ENCODE assay signal across 8 cellular contexts in the genomic region with DNA sequence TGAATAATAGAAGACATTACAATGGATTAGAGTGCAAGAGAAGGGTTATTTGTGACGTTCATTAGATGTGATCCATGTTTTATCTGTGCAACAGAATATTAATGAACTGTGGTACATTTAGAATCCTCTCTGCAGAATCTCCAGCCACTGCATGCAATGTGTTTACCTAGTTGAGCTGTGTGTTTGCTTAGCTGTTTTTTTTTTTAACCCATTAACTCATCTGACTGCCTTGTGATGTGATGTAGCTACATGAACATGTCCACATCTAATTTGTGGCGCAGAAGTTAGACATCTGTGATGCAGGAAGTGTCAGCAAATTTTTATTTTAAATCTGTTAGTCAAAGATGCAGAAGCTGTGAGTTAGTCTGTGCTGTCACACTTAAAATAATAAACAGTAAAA.
DNase-seq lines count a peak whose midpoint lies in the region; ATAC-seq, FAIRE-seq and TF ChIP-seq lines count a peak whose summit lies in the region.

No MANE protein-coding gene starts in this region.

- H3K4me1 ChIP-seq in IMR-90 (ENCODE audit: control insufficient read depth, insufficient read depth, low read length) (peaks cover 8% of the 10 kb centered on the region), astrocyte (ENCODE audit: insufficient read depth, low read length) (peaks cover 28% of the 10 kb centered on the region), keratinocyte (ENCODE audit: control insufficient read depth, extremely low read depth, insufficient read depth, low read length) (peaks cover 31% of the 10 kb centered on the region), stomach smooth muscle (ENCODE audit: control insufficient read depth, insufficient read depth, low read length) (peaks cover 3% of the 10 kb centered on the region)

- H3K27me3 Mint-ChIP-seq in astrocyte (ENCODE audit: low read depth, unreplicated experiment): no peaks in the 10 kb centered on the region

- H3K23ac ChIP-seq in IMR-90 (ENCODE audit: low read depth, low read length): peak overlapping the region; percentile 4; the same call in 1 of the 2 replicates

- peak; percentile 1; the same call in 1 of the 2 replicates for ATAC-seq in IMR-90 (ENCODE audit: low read depth)
- ATAC-seq in HG03097 (IDR thresholded peaks at IDR 0.05; ENCODE audit: low FRiP score, unreplicated experiment): no peak

- H3K36me3 ChIP-seq in IMR-90 (ENCODE audit: control insufficient read depth, insufficient read depth, low read length) (no peaks in the 10 kb centered on the region), astrocyte (ENCODE audit: insufficient read depth, low read length) (no peaks in the 10 kb centered on the region), keratinocyte (ENCODE audit: control insufficient read depth in 2 of 2, extremely low read depth in 1 of 2, insufficient read depth in 2 of 2, low read length in 2 of 2) (no peaks in the 10 kb centered on the region), stomach smooth muscle (ENCODE audit: control insufficient read depth in 2 of 2, insufficient read depth in 2 of 2, low read length in 2 of 2) (no peaks in the 10 kb centered on the region)

- peaks cover 3% of the 10 kb centered on the region for H3K9me1 ChIP-seq in IMR-90 (ENCODE audit: insufficient read depth, low read length)
- H3K9me1 ChIP-seq in keratinocyte (ENCODE audit: control insufficient read depth, extremely low read depth, insufficient read depth, low read length): no peaks in the 10 kb centered on the region

- peaks cover 4 to 6% of the 10 kb centered on the region in 2 experiments; a peak in 2 of 4 replicates for H3K79me1 ChIP-seq in IMR-90 (ENCODE audit: low read depth in 1 of 2, low read length in 2 of 2)

- in situ Hi-C loops in IMR-90 (cut with MboI; ENCODE audit: low sequenced_read_pairs) (no loop called here), ACHN (cut with HindIII; ENCODE audit: low pct_ligation_motif_present, low pct_unique_long_range_greater_than_20kb, low sequenced_read_pairs) (no loop called here)

- intact Hi-C loops in IMR-90 (cut with micrococcal nuclease): loop anchor here (1.0 to 10.0 kb wide), 4 partner anchors 28 to 249 kb away; no protein-coding TSS in a partner anchor

- peak overlapping the region in 1 of 2 experiments; percentile 39; a peak in 1 of 4 replicates for H4K8ac ChIP-seq in IMR-90 (ENCODE audit: low read depth in 2 of 2, low read length in 2 of 2)

- peak overlapping the region; percentile 19; the same call in 1 of the 2 replicates for H2BK20ac ChIP-seq in IMR-90 (ENCODE audit: low read depth, low read length)

- peak overlapping the region; percentile 3; the same call in 1 of the 2 replicates for H4K5ac ChIP-seq in IMR-90 (ENCODE audit: low read depth, low read length)

- H2BK15ac ChIP-seq in IMR-90 (ENCODE audit: low read depth, low read length): no peak overlapping the region

- H3K9ac ChIP-seq in IMR-90 (ENCODE audit: low read depth, low read length) (peak overlapping the region; percentile 20; the same call in 1 of the 2 replicates), astrocyte (ENCODE audit: low read length) (peak overlapping the region; percentile 70), keratinocyte (ENCODE audit: control insufficient read depth, extremely low read depth, insufficient read depth, low read length) (peak overlapping the region; percentile 74), stomach smooth muscle (ENCODE audit: low read length in 2 of 2) (no peak overlapping the region)

- H3K14ac ChIP-seq in IMR-90 (replicated peaks; ENCODE audit: low read depth, low read length): no peak overlapping the region

- H2BK5ac ChIP-seq in IMR-90 (ENCODE audit: low read depth, low read length, poor library complexity, severe bottlenecking): peak overlapping the region; percentile 91

- H2AK5ac ChIP-seq in IMR-90 (ENCODE audit: low read depth, low read length): no peak overlapping the region

- H3K4me3 Mint-ChIP-seq in astrocyte (ENCODE audit: unreplicated experiment): peak overlapping the region; percentile 76

- H3K4me3 ChIP-seq in IMR-90 (ENCODE audit: insufficient read depth, low read depth, low read length): peak overlapping the region; percentile 51; the same call in 1 of the 2 replicates
- H3K4me3 ChIP-seq in astrocyte (ENCODE audit: insufficient read depth, low read depth, low read length): peak overlapping the region; percentile 58
- H3K4me3 ChIP-seq in keratinocyte (ENCODE audit: control insufficient read depth in 2 of 3, extremely low read depth in 1 of 3, insufficient read depth in 2 of 3, low read depth in 1 of 3, low read length in 3 of 3): peak overlapping the region in 2 of 3 experiments; percentile 62 to 68
- peak overlapping the region; percentile 74 to 75 for H3K4me3 ChIP-seq in stomach smooth muscle (ENCODE audit: low read length in 2 of 2)

- H3K9me3 ChIP-seq in IMR-90 (ENCODE audit: control insufficient read depth, insufficient read depth, low read length) (no peaks in the 10 kb centered on the region), astrocyte (ENCODE audit: insufficient read depth, low read depth, low read length) (no peaks in the 10 kb centered on the region), keratinocyte (ENCODE audit: control insufficient read depth, low read depth, low read length) (no peaks in the 10 kb centered on the region), stomach smooth muscle (ENCODE audit: control insufficient read depth in 2 of 2, low read length in 2 of 2) (no peaks in the 10 kb centered on the region)

- H3K9me3 Mint-ChIP-seq in astrocyte (ENCODE audit: unreplicated experiment): no peaks in the 10 kb centered on the region

- FAIRE-seq in astrocyte (lab: Jason Lieb, UNC): no peak
- no peak for FAIRE-seq in keratinocyte (lab: Jason Lieb, UNC)

- BruUV-seq in IMR-90 (replicated peaks; lab: Mats Ljungman, UMichigan): no TSS peak

- no peaks in the 10 kb centered on the region for H4K20me1 ChIP-seq in IMR-90 (ENCODE audit: insufficient read depth, low read length)
- H4K20me1 ChIP-seq in astrocyte (ENCODE audit: insufficient read depth, low read length): no peaks in the 10 kb centered on the region
- no peaks in the 10 kb centered on the region for H4K20me1 ChIP-seq in keratinocyte (ENCODE audit: control insufficient read depth, extremely low read depth, insufficient read depth, low read length)

- H3K27me3 ChIP-seq in IMR-90 (ENCODE audit: control insufficient read depth, insufficient read depth, low read length) (no peaks in the 10 kb centered on the region), astrocyte (ENCODE audit: insufficient read depth, low read length) (no peaks in the 10 kb centered on the region), keratinocyte (ENCODE audit: control insufficient read depth, extremely low read depth, insufficient read depth, low read length) (no peaks in the 10 kb centered on the region), stomach smooth muscle (ENCODE audit: control insufficient read depth in 1 of 2, insufficient read depth in 2 of 2, low read length in 2 of 2) (no peaks in the 10 kb centered on the region)

- H2AK9ac ChIP-seq in IMR-90 (replicated peaks; ENCODE audit: low read depth, low read length, poor library complexity): no peak overlapping the region

- peak overlapping the region; percentile 70 for H3K18ac ChIP-seq in IMR-90 (ENCODE audit: low read depth, low read length)

- H3K56ac ChIP-seq in IMR-90 (ENCODE audit: extremely low read depth, insufficient read depth, low read length): peak overlapping the region; percentile 60

- no peaks in the 10 kb centered on the region for H3K36me3 Mint-ChIP-seq in astrocyte (ENCODE audit: low read depth, unreplicated experiment)

- peak overlapping the region; percentile 93 for H3K27ac Mint-ChIP-seq in astrocyte (ENCODE audit: unreplicated experiment)

- dilution Hi-C loops in IMR-90 (cut with HindIII; ENCODE audit: low sequenced_read_pairs, unreplicated experiment): no loop called here
- dilution Hi-C loops in keratinocyte (cut with MboI; ENCODE audit: extremely low pct_ligation_motif_present, low sequenced_read_pairs): no loop called here

- no peak for TF ChIP-seq CTCF in IMR-90 (conservative IDR thresholded peaks at IDR 0.05; ENCODE audit: low read depth, low read length)
- no peak for TF ChIP-seq CTCF in astrocyte (IDR thresholded peaks at IDR 0.05; ENCODE audit: insufficient read depth, low read depth, low read length)
- no peak for TF ChIP-seq CTCF in keratinocyte (optimal IDR thresholded peaks at IDR 0.05 in 1 of 3, IDR thresholded peaks at IDR 0.05 in 1 of 3, conservative IDR thresholded peaks at IDR 0.05 in 1 of 3; ENCODE audit: extremely low read depth in 1 of 3, insufficient read depth in 2 of 3, low read length in 3 of 3)

- no peak for TF ChIP-seq RAD21 in IMR-90 (IDR thresholded peaks at IDR 0.05; ENCODE audit: low read length)

- no peak for TF ChIP-seq POLR2A in IMR-90 (IDR thresholded peaks at IDR 0.05; ENCODE audit: low read depth, low read length)

- peak; percentile 54 for DNase-seq in IMR-90
- peak; percentile 26 for DNase-seq in astrocyte (ENCODE audit: low read depth)
- no peak for DNase-seq in keratinocyte (ENCODE audit: low read depth, low spot score)
- DNase-seq in A172 (ENCODE audit: low spot score): no peak
- no peak for DNase-seq in ACHN
- DNase-seq in stimulated activated CD4-positive, alpha-beta T cell treated with anti-CD3 and anti-CD28 coated beads, Interleukin-4, amount 100 ng/mL, for 24 hours: no peak

- peak overlapping the region; percentile 43; the same call in 1 of the 2 replicates for H4K91ac ChIP-seq in IMR-90 (ENCODE audit: insufficient read depth, low read depth, low read length)

- H3K4ac ChIP-seq in IMR-90 (ENCODE audit: low read depth, low read length): no peak overlapping the region; the same call in 1 of the 2 replicates

- peak overlapping the region; percentile 73 for H3K4me2 ChIP-seq in IMR-90 (ENCODE audit: low read depth, low read length)
- H3K4me2 ChIP-seq in astrocyte (ENCODE audit: low read length): peak overlapping the region; percentile 86
- peak overlapping the region; percentile 94 for H3K4me2 ChIP-seq in keratinocyte (ENCODE audit: control insufficient read depth, extremely low read depth, insufficient read depth, low read depth, low read length)

- POLR2A ChIA-PET in IMR-90 (lab: Charles Lee; ENCODE audit: unreplicated experiment): interaction anchor here (0.6 kb wide), 1 partner anchor 22 kb away, joined by 5 read pairs; no protein-coding TSS in a partner anchor

- H3K79me2 ChIP-seq in astrocyte (ENCODE audit: insufficient read depth, low read length) (no peaks in the 10 kb centered on the region), keratinocyte (ENCODE audit: control insufficient read depth, insufficient read depth, low read length) (no peaks in the 10 kb centered on the region)

- H2BK120ac ChIP-seq in IMR-90 (ENCODE audit: low read depth, low read length): peak overlapping the region; percentile 56

- H2AFZ ChIP-seq in IMR-90 (replicated peaks; ENCODE audit: low read length, poor library complexity) (no peak overlapping the region), astrocyte (ENCODE audit: low read depth, low read length) (peak overlapping the region; percentile 43), keratinocyte (ENCODE audit: control insufficient read depth, low read length) (peak overlapping the region; percentile 7)

- peaks cover 32% of the 10 kb centered on the region for H3K4me1 Mint-ChIP-seq in astrocyte (ENCODE audit: low read depth, unreplicated experiment)

- CTCF ChIA-PET in IMR-90 (lab: Yijun Ruan, JAX): interaction anchor here (0.7 to 1.0 kb wide), 4 partner anchors 17 to 86 kb away, joined by 3 to 5 read pairs (median 3); no protein-coding TSS in a partner anchor

- WGBS in IMR-90 (ENCODE audit: extremely low coverage in 2 of 2, insufficient read length in 1 of 2), 2 experiments: no CpG with 5 or more reads among the region's 2 CpGs

- H3K27ac ChIP-seq in IMR-90 (ENCODE audit: insufficient read depth, low read length) (peak overlapping the region; percentile 48; the same call in 1 of the 2 replicates), astrocyte (ENCODE audit: low read depth, low read length) (peak overlapping the region; percentile 70), keratinocyte (ENCODE audit: control insufficient read depth, insufficient read depth, low read length) (peak overlapping the region; percentile 82), stomach smooth muscle (ENCODE audit: low read length) (no peak overlapping the region)

Comparison
In these comparisons a context has a peak if more than half of its experiments do, and no peak if none do; other contexts are left out.
1. DNase-seq: peak in IMR-90 (single experiment) and astrocyte (single experiment); none in keratinocyte (single experiment), A172 (single experiment), ACHN (single experiment) and stimulated activated CD4-positive, alpha-beta T cell treated with anti-CD3 and anti-CD28 coated beads, Interleukin-4, amount 100 ng/mL, for 24 hours (single experiment).
2. H3K9ac ChIP-seq: peak in IMR-90 (single experiment), astrocyte (single experiment) and keratinocyte (single experiment); none in stomach smooth muscle (0 of 2).
3. Peak in every context shown above with its lines, with median percentiles within 50 percentile points of each other: H3K4me2 ChIP-seq and H3K4me3 ChIP-seq.